ENCODE assay signal across 8 cellular contexts in the genomic region with DNA sequence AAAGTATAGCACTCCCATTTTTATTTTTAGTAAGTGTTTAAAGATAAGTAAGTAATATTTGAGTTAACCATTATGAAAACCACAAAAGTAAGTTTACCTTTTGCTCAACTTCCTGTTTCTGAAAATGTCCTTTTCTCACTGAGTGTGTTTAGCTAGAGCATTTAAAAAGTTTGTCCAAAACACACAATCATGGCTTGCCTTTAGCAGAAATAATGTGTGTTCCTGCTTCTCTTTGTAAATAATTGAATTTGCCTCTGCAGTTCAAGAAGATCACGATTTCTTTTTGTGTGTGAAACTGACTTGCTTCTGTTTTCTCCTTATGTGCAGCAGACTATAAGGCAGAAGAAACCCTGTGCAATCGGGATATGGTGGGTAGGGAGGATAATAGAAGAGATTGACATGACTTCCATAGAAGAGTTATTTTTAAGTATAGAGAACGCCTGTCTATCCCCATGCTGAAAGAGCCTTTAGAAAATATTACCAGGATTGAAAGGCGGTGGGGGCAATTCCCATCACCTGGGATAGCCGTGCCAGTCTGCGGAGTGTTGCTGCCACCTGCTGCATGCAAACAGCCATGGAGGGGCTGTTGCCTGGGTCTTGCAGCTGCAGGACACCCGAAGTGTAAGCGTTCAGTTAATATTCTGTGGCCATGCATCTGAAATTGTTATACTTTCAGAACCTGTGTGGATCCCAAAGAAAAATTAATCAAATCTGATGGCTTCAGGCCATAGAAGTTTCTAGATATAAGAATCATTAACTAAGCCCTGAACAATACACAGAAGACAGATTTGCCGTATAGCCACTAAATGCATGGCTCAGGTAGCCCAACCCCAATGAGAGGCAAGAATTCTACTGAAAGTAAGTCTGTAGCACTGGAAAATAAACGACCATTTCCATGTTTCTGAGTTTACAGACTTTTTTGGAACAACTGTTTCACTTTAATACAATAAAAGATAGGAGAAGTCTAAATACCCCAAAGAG. TPM values are rescaled to one million over a fixed set of nuclear protein-coding genes. Genes with fewer than 3 reads are reported as not detected.
DNase-seq lines count a peak whose midpoint lies in the region; ATAC-seq, FAIRE-seq and TF ChIP-seq lines count a peak whose summit lies in the region.

No MANE protein-coding gene starts in this region.

- peak; percentile 22 for DNase-seq in A673 (ENCODE audit: low spot score)
- DNase-seq in GM12892 (ENCODE audit: insufficient read length) = no peak
- DNase-seq in NCI-H2081 (lab: John Stamatoyannopoulos, UW) = peak; percentile 57 to 68
- DNase-seq in activated CD4-positive, alpha-beta T cell treated with anti-CD3 and anti-CD28 coated beads for 4 hours = peak; percentile 64 to 67
- DNase-seq in ecto neural progenitor cell (ENCODE audit: low spot score) = peak; percentile 68
- peak; percentile 45 for DNase-seq in natural killer cell
- peak; percentile 47 to 61 for DNase-seq in stimulated activated naive CD8-positive, alpha-beta T cell treated with anti-CD3 and anti-CD28 coated beads, Interleukin-15, amount 100 ng/mL, for 72 hours

- H3K4me3 Mint-ChIP-seq in natural killer cell = peak overlapping the region; percentile 83
- peak overlapping the region; percentile 83 to 84 for H3K4me3 Mint-ChIP-seq in stimulated activated naive CD8-positive, alpha-beta T cell treated with anti-CD3 and anti-CD28 coated beads, Interleukin-15, amount 100 ng/mL, for 72 hours

- CTCF ChIA-PET in A673 (lab: Charles Lee) = interaction anchor here (0.6 kb wide), 1 partner anchor 212 kb away, joined by 6 read pairs; no protein-coding TSS in a partner anchor

- peaks cover 22 to 26% of the 10 kb centered on the region in 2 donors for H3K4me1 Mint-ChIP-seq in natural killer cell
- peaks cover 72% of the 10 kb centered on the region for H3K4me1 Mint-ChIP-seq in stimulated activated naive CD8-positive, alpha-beta T cell treated with anti-CD3 and anti-CD28 coated beads, Interleukin-15, amount 100 ng/mL, for 72 hours

- no peaks in the 10 kb centered on the region for H3K27me3 ChIP-seq in A673 (replicated peaks; ENCODE audit: insufficient read depth, low read depth, low read length, poor library complexity)

- peak; percentile 71 for FAIRE-seq in GM12892 (lab: Jason Lieb, UNC)

- TF ChIP-seq POLR2A in GM12892 (IDR thresholded peaks at IDR 0.05; ENCODE audit: low read depth, low read length) = no peak

- peak; percentile 65 for ATAC-seq in HG02763 (IDR thresholded peaks at IDR 0.05; ENCODE audit: unreplicated experiment)
- ATAC-seq in natural killer cell = peak; percentile 46 to 59 (median 50)
- ATAC-seq in stimulated activated naive CD8-positive, alpha-beta T cell treated with anti-CD3 and anti-CD28 coated beads, Interleukin-15, amount 100 ng/mL, for 72 hours = peak; percentile 55

- peak overlapping the region in 1 of 2 donors; percentile 70 for H3K27ac Mint-ChIP-seq in natural killer cell
- peak overlapping the region; percentile 56 to 84 for H3K27ac Mint-ChIP-seq in stimulated activated naive CD8-positive, alpha-beta T cell treated with anti-CD3 and anti-CD28 coated beads, Interleukin-15, amount 100 ng/mL, for 72 hours

- H3K36me3 Mint-ChIP-seq in natural killer cell = no peaks in the 10 kb centered on the region

- BruUV-seq in A673 (replicated peaks; lab: Mats Ljungman, UMichigan) = no TSS peak

- POLR2A ChIA-PET in A673 (lab: Charles Lee; ENCODE audit: low non-redundant PET) = no interaction called here

- no peaks in the 10 kb centered on the region for H3K4me1 ChIP-seq in A673 (ENCODE audit: insufficient read depth, low read length, poor library complexity, severe bottlenecking)

- no peak overlapping the region for H3K27ac ChIP-seq in A673 (ENCODE audit: low read depth, low read length, poor library complexity, severe bottlenecking)

- H3K4me3 ChIP-seq in A673 (ENCODE audit: low read depth, low read length, poor library complexity, severe bottlenecking) = no peak overlapping the region

- H3K36me3 ChIP-seq in A673 (ENCODE audit: insufficient read depth, low read length, poor library complexity, severe bottlenecking) = no peaks in the 10 kb centered on the region

- H3K9me3 ChIP-seq in A673 (ENCODE audit: low read depth, low read length, poor library complexity, severe bottlenecking) = no peaks in the 10 kb centered on the region

- intact Hi-C loops in A673 (cut with micrococcal nuclease; ENCODE audit: unreplicated experiment) = loop anchor here (10.0 kb wide), 1 partner anchor 455 kb away; no protein-coding TSS in a partner anchor
- intact Hi-C loops in natural killer cell (cut with micrococcal nuclease) = loop anchor here (5.0 to 10.0 kb wide), 6 partner anchors 145 to 1807 kb away; partner anchors contain the start of gene NECTIN3

- peaks cover 0 to 3% of the 10 kb centered on the region in 2 donors for H3K27me3 Mint-ChIP-seq in natural killer cell (ENCODE audit: low read depth in 2 of 2)
- H3K27me3 Mint-ChIP-seq in stimulated activated naive CD8-positive, alpha-beta T cell treated with anti-CD3 and anti-CD28 coated beads, Interleukin-15, amount 100 ng/mL, for 72 hours = no peaks in the 10 kb centered on the region

- peak; percentile 64 for TF ChIP-seq CTCF in A673 (conservative IDR thresholded peaks at IDR 0.05; ENCODE audit: low read depth, low read length)
- TF ChIP-seq CTCF in natural killer cell (IDR thresholded peaks at IDR 0.05) = peak; percentile 80

- no peaks in the 10 kb centered on the region for H3K9me3 Mint-ChIP-seq in natural killer cell
- peaks cover 0 to 5% of the 10 kb centered on the region in 2 donors for H3K9me3 Mint-ChIP-seq in stimulated activated naive CD8-positive, alpha-beta T cell treated with anti-CD3 and anti-CD28 coated beads, Interleukin-15, amount 100 ng/mL, for 72 hours

RNA-seq across cellular contexts. Expression of gene CD96, which starts 2.4 kb away (rescaled TPM):
- total RNA-seq in A673 (2021) = not detected in 2 replicates
- polyA plus RNA-seq in GM12892 (2012; ENCODE audit: missing spikeins) = 3.0 TPM
- total RNA-seq in natural killer cell = 100 to 1,000 TPM; 146 to 191 (median 166) TPM

RNA-seq across cellular contexts. Expression of gene ZBED2, which starts 55.5 kb away (rescaled TPM):
- not detected in 2 replicates for total RNA-seq in A673 (2021)
- polyA plus RNA-seq in GM12892 (2012; ENCODE audit: missing spikeins) = 3.2 TPM
- total RNA-seq in natural killer cell = under 1 TPM in 1 of 3 donors, not detected in 2; 0.26 TPM

Comparison
In these comparisons a context has a peak if more than half of its experiments do, and no peak if none do; other contexts are left out.
1. RNA of gene CD96, which starts 2.4 kb away (total RNA-seq): 146 to 191 TPM in natural killer cell; not detected in A673; every median in the first group is over 100 times any median in the second.
2. Peak in every context shown above with its lines, with median percentiles within 50 percentile points of each other: ATAC-seq.